In the genomic region with DNA sequence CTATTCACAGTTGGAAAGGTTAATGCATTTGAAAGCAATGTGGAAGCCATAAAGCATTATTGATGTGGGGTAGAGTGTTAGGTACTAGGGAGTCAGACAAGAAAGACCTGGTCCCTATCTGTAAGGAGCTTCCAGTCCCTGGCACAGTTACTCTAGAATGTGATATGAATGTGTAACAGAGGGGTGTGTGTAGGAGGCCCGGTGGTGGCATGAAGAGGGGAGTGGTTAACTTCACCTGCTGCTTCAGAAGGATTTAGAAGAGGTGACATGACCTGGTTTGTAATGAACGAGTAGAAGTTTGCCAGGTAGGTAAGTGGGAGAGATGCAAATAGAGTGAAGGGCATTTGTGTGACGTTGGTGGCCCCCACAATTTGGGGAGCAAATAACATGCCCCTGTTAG, we compare ENCODE assay signal across 2 cellular contexts.
TF ChIP-seq lines count a peak whose summit lies in the region.

No MANE protein-coding gene starts in this region.

TF ChIP-seq in WTC11, 78 proteins besides CTCF, POLR2A, EP300 and RAD21 (continued from another document):
- no peak for TF ChIP-seq USF2 (CRISPR knock-in tag; IDR thresholded peaks at IDR 0.05)
- no peak for TF ChIP-seq ZNF671 (CRISPR knock-in tag; IDR thresholded peaks at IDR 0.05)
- no peak for TF ChIP-seq ZNF416 (CRISPR knock-in tag; IDR thresholded peaks at IDR 0.05)
- TF ChIP-seq ZNF263 (CRISPR knock-in tag; IDR thresholded peaks at IDR 0.05; ENCODE audit: low read depth), result no peak
- no peak for TF ChIP-seq CBFB (CRISPR knock-in tag; IDR thresholded peaks at IDR 0.05; ENCODE audit: low read depth)
- TF ChIP-seq TEAD1 (CRISPR knock-in tag; IDR thresholded peaks at IDR 0.05), result no peak
- TF ChIP-seq, protein P1, sequence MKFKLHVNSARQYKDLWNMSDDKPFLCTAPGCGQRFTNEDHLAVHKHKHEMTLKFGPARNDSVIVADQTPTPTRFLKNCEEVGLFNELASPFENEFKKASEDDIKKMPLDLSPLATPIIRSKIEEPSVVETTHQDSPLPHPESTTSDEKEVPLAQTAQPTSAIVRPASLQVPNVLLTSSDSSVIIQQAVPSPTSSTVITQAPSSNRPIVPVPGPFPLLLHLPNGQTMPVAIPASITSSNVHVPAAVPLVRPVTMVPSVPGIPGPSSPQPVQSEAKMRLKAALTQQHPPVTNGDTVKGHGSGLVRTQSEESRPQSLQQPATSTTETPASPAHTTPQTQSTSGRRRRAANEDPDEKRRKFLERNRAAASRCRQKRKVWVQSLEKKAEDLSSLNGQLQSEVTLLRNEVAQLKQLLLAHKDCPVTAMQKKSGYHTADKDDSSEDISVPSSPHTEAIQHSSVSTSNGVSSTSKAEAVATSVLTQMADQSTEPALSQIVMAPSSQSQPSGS (CRISPR knock-in tag; IDR thresholded peaks at IDR 0.05; ENCODE audit: borderline replicate concordance, low read depth), result no peak
- TF ChIP-seq, protein P2, sequence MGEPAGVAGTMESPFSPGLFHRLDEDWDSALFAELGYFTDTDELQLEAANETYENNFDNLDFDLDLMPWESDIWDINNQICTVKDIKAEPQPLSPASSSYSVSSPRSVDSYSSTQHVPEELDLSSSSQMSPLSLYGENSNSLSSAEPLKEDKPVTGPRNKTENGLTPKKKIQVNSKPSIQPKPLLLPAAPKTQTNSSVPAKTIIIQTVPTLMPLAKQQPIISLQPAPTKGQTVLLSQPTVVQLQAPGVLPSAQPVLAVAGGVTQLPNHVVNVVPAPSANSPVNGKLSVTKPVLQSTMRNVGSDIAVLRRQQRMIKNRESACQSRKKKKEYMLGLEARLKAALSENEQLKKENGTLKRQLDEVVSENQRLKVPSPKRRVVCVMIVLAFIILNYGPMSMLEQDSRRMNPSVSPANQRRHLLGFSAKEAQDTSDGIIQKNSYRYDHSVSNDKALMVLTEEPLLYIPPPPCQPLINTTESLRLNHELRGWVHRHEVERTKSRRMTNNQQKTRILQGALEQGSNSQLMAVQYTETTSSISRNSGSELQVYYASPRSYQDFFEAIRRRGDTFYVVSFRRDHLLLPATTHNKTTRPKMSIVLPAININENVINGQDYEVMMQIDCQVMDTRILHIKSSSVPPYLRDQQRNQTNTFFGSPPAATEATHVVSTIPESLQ (CRISPR knock-in tag; IDR thresholded peaks at IDR 0.05), result no peak
- TF ChIP-seq PRRX2 (CRISPR knock-in tag; IDR thresholded peaks at IDR 0.05), result no peak
- no peak for TF ChIP-seq SOX15 (CRISPR knock-in tag; IDR thresholded peaks at IDR 0.05)
- no peak for TF ChIP-seq SP1 (CRISPR knock-in tag; conservative IDR thresholded peaks at IDR 0.05)
- TF ChIP-seq ZNF121 (CRISPR knock-in tag; IDR thresholded peaks at IDR 0.05), result no peak
- no peak for TF ChIP-seq ETV6 (CRISPR knock-in tag; IDR thresholded peaks at IDR 0.05)
TF ChIP-seq in WTC11: peak in this region for 0.

TF ChIP-seq in SK-N-SH treated with all-trans-retinoic acid at 6 μM for 48 hours, 23 proteins besides CTCF, POLR2A, EP300 and RAD21 (continued from another document):
- no peak for TF ChIP-seq TSHZ2 (CRISPR knock-in tag; IDR thresholded peaks at IDR 0.05)
- no peak for TF ChIP-seq ZC3H10 (CRISPR knock-in tag; IDR thresholded peaks at IDR 0.05)
- no peak for TF ChIP-seq ZFP30 (CRISPR knock-in tag; IDR thresholded peaks at IDR 0.05)
- no peak for TF ChIP-seq CSRNP3 (CRISPR knock-in tag; IDR thresholded peaks at IDR 0.05)
- no peak for TF ChIP-seq ESRRG (CRISPR knock-in tag; IDR thresholded peaks at IDR 0.05)
- TF ChIP-seq TCF4 (CRISPR knock-in tag; IDR thresholded peaks at IDR 0.05; ENCODE audit: borderline replicate concordance), result no peak
- no peak for TF ChIP-seq PATZ1 (CRISPR knock-in tag; IDR thresholded peaks at IDR 0.05; ENCODE audit: borderline replicate concordance)
- TF ChIP-seq, protein P3, sequence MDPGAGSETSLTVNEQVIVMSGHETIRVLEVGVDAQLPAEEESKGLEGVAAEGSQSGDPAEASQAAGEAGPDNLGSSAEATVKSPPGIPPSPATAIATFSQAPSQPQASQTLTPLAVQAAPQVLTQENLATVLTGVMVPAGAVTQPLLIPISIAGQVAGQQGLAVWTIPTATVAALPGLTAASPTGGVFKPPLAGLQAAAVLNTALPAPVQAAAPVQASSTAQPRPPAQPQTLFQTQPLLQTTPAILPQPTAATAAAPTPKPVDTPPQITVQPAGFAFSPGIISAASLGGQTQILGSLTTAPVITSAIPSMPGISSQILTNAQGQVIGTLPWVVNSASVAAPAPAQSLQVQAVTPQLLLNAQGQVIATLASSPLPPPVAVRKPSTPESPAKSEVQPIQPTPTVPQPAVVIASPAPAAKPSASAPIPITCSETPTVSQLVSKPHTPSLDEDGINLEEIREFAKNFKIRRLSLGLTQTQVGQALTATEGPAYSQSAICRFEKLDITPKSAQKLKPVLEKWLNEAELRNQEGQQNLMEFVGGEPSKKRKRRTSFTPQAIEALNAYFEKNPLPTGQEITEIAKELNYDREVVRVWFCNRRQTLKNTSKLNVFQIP (CRISPR knock-in tag; IDR thresholded peaks at IDR 0.05; ENCODE audit: borderline replicate concordance, low read depth), result no peak
- TF ChIP-seq CREB5 (CRISPR knock-in tag; IDR thresholded peaks at IDR 0.05; ENCODE audit: low read depth), result no peak
- no peak for TF ChIP-seq ARNTL (CRISPR knock-in tag; IDR thresholded peaks at IDR 0.05; ENCODE audit: borderline replicate concordance, low read depth)
